26 cellular contexts compared by ENCODE assay signal in the genomic region with DNA sequence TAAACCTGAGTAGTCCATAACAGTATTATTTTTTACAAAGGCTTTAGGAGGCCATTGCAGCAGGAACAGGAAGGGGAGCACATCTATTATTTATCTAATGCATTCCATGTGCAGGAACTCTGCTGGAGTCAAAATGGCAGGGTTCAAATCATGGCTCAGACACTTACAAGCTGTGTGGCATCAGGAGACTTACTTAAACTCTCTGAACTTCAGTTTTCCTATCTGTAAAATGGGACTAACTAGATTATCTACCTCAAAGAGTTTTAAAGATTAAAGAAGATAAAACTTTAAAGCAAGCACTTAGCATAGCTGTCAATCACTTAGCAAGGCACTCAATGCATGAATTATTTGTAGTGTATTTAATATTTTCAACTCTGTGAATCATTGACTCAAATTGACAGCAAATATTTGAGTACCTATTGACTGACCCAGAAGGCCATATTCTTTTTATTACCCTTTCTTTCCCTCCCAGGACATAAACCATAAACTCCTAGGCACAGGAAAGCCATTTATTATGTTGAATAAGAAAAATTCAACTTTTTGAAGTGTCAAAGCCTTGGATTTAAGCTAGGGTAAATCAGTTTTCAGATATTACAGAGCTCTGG.
"Had no signal": no experiment of that assay in that cellular context is flagged by ENCODE, and none has a peak within 500 bp of the region (broad histone marks: within the 10 kb centered on the region; RNA-seq: fewer than 3 reads in every experiment).

No MANE protein-coding gene starts in this region.

- H3K27me3 ChIP-seq: brain microvascular endothelial cell had no signal

- H3K4me3 Mint-ChIP-seq: activated CD4-positive, alpha-beta memory T cell treated with anti-CD3 and anti-CD28 coated beads, Interleukin-2, amount 10 ng/mL, durations not matched to agents 7 days and 5 days; activated CD4-positive, alpha-beta T cell treated with anti-CD3 and anti-CD28 coated beads for 36 hours; activated naive CD8-positive, alpha-beta T cell treated with anti-CD3 and anti-CD28 coated beads for 36 hours; activated T-cell treated with anti-CD3 and anti-CD28 coated beads, Interleukin-2, amount 50 U/mL, for 72 hours; activated T-helper 17 cell treated with anti-CD3 and anti-CD28 coated beads, Interleukin-2, amount 50 U/mL, for 72 hours; WTC11 had no signal

- H3K27ac Mint-ChIP-seq: activated CD4-positive, alpha-beta memory T cell treated with anti-CD3 and anti-CD28 coated beads, Interleukin-2, amount 10 ng/mL, durations not matched to agents 7 days and 5 days; activated CD4-positive, alpha-beta T cell treated with anti-CD3 and anti-CD28 coated beads for 36 hours; activated naive CD8-positive, alpha-beta T cell treated with anti-CD3 and anti-CD28 coated beads for 36 hours; activated T-helper 17 cell treated with anti-CD3 and anti-CD28 coated beads, Interleukin-2, amount 50 U/mL, for 72 hours; WTC11 had no signal

- H3K4me1 Mint-ChIP-seq: activated CD4-positive, alpha-beta memory T cell treated with anti-CD3 and anti-CD28 coated beads, Interleukin-2, amount 10 ng/mL, durations not matched to agents 7 days and 5 days; activated T-helper 17 cell treated with anti-CD3 and anti-CD28 coated beads, Interleukin-2, amount 50 U/mL, for 72 hours had no signal

- H3K36me3 Mint-ChIP-seq: activated naive CD8-positive, alpha-beta T cell treated with anti-CD3 and anti-CD28 coated beads for 36 hours; WTC11 had no signal

- H3K27ac ChIP-seq: brain microvascular endothelial cell, PC-9 had no signal

- H3K36me3 ChIP-seq: brain microvascular endothelial cell had no signal

- DNase-seq: activated CD4-positive, alpha-beta memory T cell treated with anti-CD3 and anti-CD28 coated beads, Interleukin-2, amount 10 ng/mL, durations not matched to agents 7 days and 5 days; activated CD4-positive, alpha-beta T cell treated with anti-CD3 and anti-CD28 coated beads for 36 hours; activated effector memory CD4-positive, alpha-beta T cell treated with anti-CD3 and anti-CD28 coated beads, Interleukin-2, amount 50 U/mL, for 16 hours; activated naive CD4-positive, alpha-beta T cell; activated naive CD4-positive, alpha-beta T cell treated with anti-CD3 and anti-CD28 coated beads, Interleukin-2, amount 50 U/mL, for 16 hours; activated naive CD8-positive, alpha-beta T cell treated with anti-CD3 and anti-CD28 coated beads for 36 hours; activated T-cell treated with anti-CD3 and anti-CD28 coated beads, Interleukin-2, amount 50 U/mL, for 1 hour; activated T-cell treated with anti-CD3 and anti-CD28 coated beads, Interleukin-2, amount 50 U/mL, for 72 hours; amniotic stem cell; aorta; brain microvascular endothelial cell; central memory CD4-positive, alpha-beta T cell; NCI-H1092 treated with DMSO at 0.1 percent for 48 hours; NCI-H146; NCI-H187; NCI-H2029 treated with DMSO at 0.1 percent for 48 hours; NCI-H2107; NCI-H2171; NCI-H446 treated with DMSO at 0.1 percent for 48 hours; NCI-H524; NCI-H748 treated with DMSO at 0.1 percent for 48 hours; PC-9; Right ventricle myocardium superior had no signal

- H3K4me3 ChIP-seq: PC-9 had no signal

- H2AFZ ChIP-seq: PC-9 had no signal

- H3K9me3 Mint-ChIP-seq: activated CD4-positive, alpha-beta memory T cell treated with anti-CD3 and anti-CD28 coated beads, Interleukin-2, amount 10 ng/mL, durations not matched to agents 7 days and 5 days; activated naive CD8-positive, alpha-beta T cell treated with anti-CD3 and anti-CD28 coated beads for 36 hours; activated T-cell treated with anti-CD3 and anti-CD28 coated beads, Interleukin-2, amount 50 U/mL, for 72 hours; activated T-helper 17 cell treated with anti-CD3 and anti-CD28 coated beads, Interleukin-2, amount 50 U/mL, for 72 hours; WTC11 had no signal

- H3K4me2 ChIP-seq: PC-9 had no signal

- FAIRE-seq: TTC549 had no signal
